Comparison of ENCODE assay signal across 28 cellular contexts in genomic region chr11:126943319-126943718, GRCh38. TPM values are rescaled to one million over a fixed set of nuclear protein-coding genes. Genes with fewer than 3 reads are reported as not detected.
"Had no signal": no experiment of that assay in that cellular context is flagged by ENCODE, and none has a peak within 500 bp of the region (broad histone marks: within the 10 kb centered on the region; RNA-seq: fewer than 3 reads in every experiment).

No MANE protein-coding gene starts in this region.

- H3K36me3 ChIP-seq: ascending aorta, breast epithelium, cardiac muscle cell, colonic mucosa, esophagus muscularis mucosa, gastrocnemius medialis had no signal

- H3K27me3 ChIP-seq: ascending aorta, breast epithelium, colonic mucosa, dorsolateral prefrontal cortex, esophagus muscularis mucosa, foreskin keratinocyte, gastrocnemius medialis had no signal

- H3K4me3 ChIP-seq: ascending aorta, breast epithelium, cardiac muscle cell, colonic mucosa, dorsolateral prefrontal cortex, esophagus muscularis mucosa, gastrocnemius medialis had no signal

- H3K27ac ChIP-seq: ascending aorta, breast epithelium, cardiac muscle cell, colonic mucosa, esophagus muscularis mucosa, foreskin keratinocyte, gastrocnemius medialis had no signal

- DNase-seq: activated CD4-positive, alpha-beta memory T cell treated with anti-CD3 and anti-CD28 coated beads, Interleukin-2, amount 10 ng/mL, durations not matched to agents 7 days and 5 days; activated CD4-positive, alpha-beta T cell treated with anti-CD3 and anti-CD28 coated beads for 1 hour; activated CD4-positive, alpha-beta T cell treated with anti-CD3 and anti-CD28 coated beads for 4 hours; activated CD4-positive, alpha-beta T cell treated with anti-CD3 and anti-CD28 coated beads, Interleukin-2, amount 10 ng/mL, durations not matched to agents 7 days and 5 days; activated CD4-positive, alpha-beta T cell treated with anti-CD3 and anti-CD28 coated beads, Interleukin-2, amount 50 U/mL, for 4 hours; activated CD8-positive, alpha-beta memory T cell treated with anti-CD3 and anti-CD28 coated beads, Interleukin-2, amount 50 U/mL, for 48 hours; activated gamma-delta T cell; activated naive CD4-positive, alpha-beta T cell; activated naive CD4-positive, alpha-beta T cell treated with anti-CD3 and anti-CD28 coated beads, Interleukin-2, amount 10 ng/mL, durations not matched to agents 7 days and 5 days; activated naive CD8-positive, alpha-beta T cell treated with anti-CD3 and anti-CD28 coated beads, Interleukin-2, amount 10 ng/mL, durations not matched to agents 7 days and 5 days; activated T-cell treated with anti-CD3 and anti-CD28 coated beads for 4 hours; activated T-cell treated with anti-CD3 and anti-CD28 coated beads, Interleukin-2, amount 50 U/mL, for 24 hours; activated T-cell treated with anti-CD3 and anti-CD28 coated beads, Interleukin-2, amount 50 U/mL, for 72 hours; central memory CD4-positive, alpha-beta T cell; cerebellar nuclear complex; colonic mucosa; dorsolateral prefrontal cortex; effector memory CD8-positive, alpha-beta T cell; erythroblast; foreskin keratinocyte; gastrocnemius medialis; T-helper 2 cell had no signal

RNA-seq across cellular contexts. Expression of gene KIRREL3, which starts 57.3 kb away (rescaled TPM):
- total RNA-seq: activated CD4-positive, alpha-beta memory T cell treated with anti-CD3 and anti-CD28 coated beads, Interleukin-2, amount 10 ng/mL, durations not matched to agents 7 days and 5 days; activated CD4-positive, alpha-beta T cell treated with anti-CD3 and anti-CD28 coated beads, Interleukin-2, amount 10 ng/mL, durations not matched to agents 7 days and 5 days; activated naive CD4-positive, alpha-beta T cell treated with anti-CD3 and anti-CD28 coated beads, Interleukin-2, amount 50 U/mL, for 72 hours; activated naive CD8-positive, alpha-beta T cell treated with anti-CD3 and anti-CD28 coated beads, Interleukin-2, amount 10 ng/mL, durations not matched to agents 7 days and 5 days; activated T-cell treated with anti-CD3 and anti-CD28 coated beads, Interleukin-2, amount 50 U/mL, for 72 hours; ascending aorta; foreskin keratinocyte; T-helper 1 cell treated with Interleukin-12 subunit alpha and Interleukin-12 subunit beta and Interleukin-4 antibody, amounts not matched to agents 30 ng/mL and 1 ng/mL, for 36 hours had no signal
